10 cellular contexts compared by ENCODE assay signal in genomic region chr16:2507052-2507678, GRCh38. TPM values are rescaled to one million over a fixed set of nuclear protein-coding genes. Genes with fewer than 3 reads are reported as not detected.
DNase-seq lines count a peak whose midpoint lies in the region; ATAC-seq and TF ChIP-seq lines count a peak whose summit lies in the region.
"Had no signal": no experiment of that assay in that cellular context is flagged by ENCODE, and none has a peak within 500 bp of the region (broad histone marks: within the 10 kb centered on the region; RNA-seq: fewer than 3 reads in every experiment).

No MANE protein-coding gene starts in this region.

- no peaks in the 10 kb centered on the region for H3K9me3 Mint-ChIP-seq in activated CD4-positive, alpha-beta memory T cell treated with anti-CD3 and anti-CD28 coated beads for 36 hours
- H3K9me3 Mint-ChIP-seq: immature natural killer cell had no signal

- H3K4me3 Mint-ChIP-seq in activated CD4-positive, alpha-beta memory T cell treated with anti-CD3 and anti-CD28 coated beads for 36 hours: no peak overlapping the region
- H3K4me3 Mint-ChIP-seq: immature natural killer cell had no signal

- intact Hi-C loops in lower lobe of right lung (cut with DNase I) (no loop called here), lower leg skin (cut with DNase I; ENCODE audit: low total_unique reads) (loop anchor here (10.0 kb wide), 1 partner anchor 272 kb away; the partner anchor contains the start of gene DNASE1L2)
- intact Hi-C loops in activated CD4-positive, alpha-beta memory T cell treated with anti-CD3 and anti-CD28 coated beads for 36 hours (cut with micrococcal nuclease): loop anchor here (10.0 kb wide), 1 partner anchor 312 kb away; the partner anchor contains the start of gene CASKIN1

- H3K4me1 ChIP-seq in Peyer's patch (peaks cover 0 to 21% (median 13%) of the 10 kb centered on the region in 4 donors), lower lobe of right lung (peaks cover 31% of the 10 kb centered on the region)

- H3K27me3 ChIP-seq in Peyer's patch (no peaks in the 10 kb centered on the region), lower lobe of right lung (ENCODE audit: low read depth) (no peaks in the 10 kb centered on the region)

- H3K27ac Mint-ChIP-seq in activated CD4-positive, alpha-beta memory T cell treated with anti-CD3 and anti-CD28 coated beads for 36 hours: no peak overlapping the region

- peak; percentile 49 for ATAC-seq in GM21737 (IDR thresholded peaks at IDR 0.05; ENCODE audit: unreplicated experiment)
- ATAC-seq in lower lobe of right lung: peak; percentile 45 to 70
- ATAC-seq in GM18520 (IDR thresholded peaks at IDR 0.05; ENCODE audit: unreplicated experiment): no peak
- ATAC-seq in omental fat pad (ENCODE audit: low FRiP score): no peak

- no peaks in the 10 kb centered on the region for H3K27me3 Mint-ChIP-seq in activated CD4-positive, alpha-beta memory T cell treated with anti-CD3 and anti-CD28 coated beads for 36 hours

- DNase-seq in GM10248 (ENCODE audit: extremely low spot score) (peak; percentile 78), Peyer's patch (peak in 2 of 3 donors; percentile 82 to 86), lower lobe of right lung (peak; percentile 80), lower leg skin (ENCODE audit: low spot score in 2 of 2) (no peak), omental fat pad (ENCODE audit: low spot score) (no peak)
- no peak for DNase-seq in activated CD4-positive, alpha-beta memory T cell treated with anti-CD3 and anti-CD28 coated beads for 36 hours
- DNase-seq: immature natural killer cell had no signal

- CTCF ChIA-PET in GM10248 (lab: Yijun Ruan, JAX): interaction anchor here (1.1 kb wide), 1 partner anchor 77 kb away, joined by 3 read pairs; no protein-coding TSS in a partner anchor
- CTCF ChIA-PET in activated CD4-positive, alpha-beta memory T cell treated with anti-CD3 and anti-CD28 coated beads for 36 hours (lab: Charles Lee): no interaction called here

- H3K36me3 Mint-ChIP-seq in activated CD4-positive, alpha-beta memory T cell treated with anti-CD3 and anti-CD28 coated beads for 36 hours: no peaks in the 10 kb centered on the region
- H3K36me3 Mint-ChIP-seq: immature natural killer cell had no signal

- no peaks in the 10 kb centered on the region for H3K36me3 ChIP-seq in Peyer's patch
- peaks cover 10% of the 10 kb centered on the region for H3K36me3 ChIP-seq in lower lobe of right lung

- POLR2A ChIA-PET in GM10248 (lab: Yijun Ruan, JAX): interaction anchor here (1.4 to 2.0 kb wide), 2 partner anchors 11 to 13 kb away, joined by 4 to 9 read pairs; partner anchors contain the start of gene AMDHD2
- POLR2A ChIA-PET in activated CD4-positive, alpha-beta memory T cell treated with anti-CD3 and anti-CD28 coated beads for 36 hours (lab: Charles Lee): no interaction called here

- TF ChIP-seq POLR2A in Peyer's patch (IDR thresholded peaks at IDR 0.05) (no peak), lower leg skin (IDR thresholded peaks at IDR 0.05) (no peak)

- no peaks in the 10 kb centered on the region for H3K4me1 Mint-ChIP-seq in activated CD4-positive, alpha-beta memory T cell treated with anti-CD3 and anti-CD28 coated beads for 36 hours (ENCODE audit: low read depth)

- WGBS in lower leg skin, 2 donors: 79 to 80% methylated on average over 14 of the region's 14 CpGs

- H3K4me3 ChIP-seq in Peyer's patch (no peak overlapping the region), lower lobe of right lung (peak overlapping the region; percentile 16), lower leg skin (ENCODE audit: low read depth, poor library complexity, severe bottlenecking) (no peak overlapping the region)

- TF ChIP-seq CTCF in GM10248 (IDR thresholded peaks at IDR 0.05; ENCODE audit: control extremely low read depth, extremely low read depth, low read depth, missing control alignments) (no peak), Peyer's patch (IDR thresholded peaks at IDR 0.05) (peak in 4 of 6 experiments; percentile 7 to 54 (median 43)), lower lobe of right lung (IDR thresholded peaks at IDR 0.05) (no peak), lower leg skin (IDR thresholded peaks at IDR 0.05) (no peak), omental fat pad (IDR thresholded peaks at IDR 0.05) (no peak)

- H3K27ac ChIP-seq in Peyer's patch (peak overlapping the region; percentile 41 to 84 (median 66)), lower lobe of right lung (peak overlapping the region; percentile 83)

- H3K9me3 ChIP-seq in Peyer's patch (no peaks in the 10 kb centered on the region), lower lobe of right lung (no peaks in the 10 kb centered on the region)

RNA-seq across cellular contexts. Expression of gene ATP6V0C, which starts 6.6 kb away (rescaled TPM):
- total RNA-seq in Peyer's patch: 100 to 1,000 TPM in 2 of 4 donors, 10 to 100 TPM in 2; 27.2 to 116 (median 101) TPM
- total RNA-seq in lower lobe of right lung: 313 TPM
- 100 to 1,000 TPM in 3 of 4 donors, 10 to 100 TPM in 1; 63.1 to 218 (median 126) TPM for total RNA-seq in lower leg skin
- total RNA-seq in activated CD4-positive, alpha-beta memory T cell treated with anti-CD3 and anti-CD28 coated beads for 36 hours: 100 to 1,000 TPM; 111 to 115 TPM
- total RNA-seq in omental fat pad: 100 to 1,000 TPM in 1 of 4 donors, 10 to 100 TPM in 3; 43.5 to 113 (median 67.9) TPM

RNA-seq across cellular contexts. Expression of gene AMDHD2, which starts 13.0 kb away (rescaled TPM):
- 100 to 1,000 TPM in 1 of 4 donors, 10 to 100 TPM in 3; 56.0 to 173 (median 83.8) TPM for total RNA-seq in Peyer's patch
- total RNA-seq in lower lobe of right lung: 53.4 TPM
- total RNA-seq in lower leg skin: 10 to 100 TPM; 32.9 to 50.3 (median 42.2) TPM
- 10 to 100 TPM; 28.3 to 30.5 TPM for total RNA-seq in activated CD4-positive, alpha-beta memory T cell treated with anti-CD3 and anti-CD28 coated beads for 36 hours
- total RNA-seq in omental fat pad: 10 to 100 TPM; 26.7 to 35.9 (median 30.7) TPM

RNA-seq across cellular contexts. Expression of gene CEMP1, which starts 24.0 kb away (rescaled TPM):
- total RNA-seq in Peyer's patch: 10 to 100 TPM in 1 of 4 donors, 1 to 10 TPM in 1, not detected in 2; 9.4 to 11.4 TPM
- 1.4 TPM for total RNA-seq in lower lobe of right lung
- total RNA-seq in lower leg skin: 1 to 10 TPM in 2 of 4 donors, under 1 TPM in 2; 0.17 to 5.9 (median 0.83) TPM
- not detected for total RNA-seq in activated CD4-positive, alpha-beta memory T cell treated with anti-CD3 and anti-CD28 coated beads for 36 hours
- total RNA-seq in omental fat pad: not detected
- total RNA-seq: aorta had no signal

RNA-seq across cellular contexts. Expression of gene PDPK1, which starts 30.7 kb away (rescaled TPM):
- total RNA-seq in Peyer's patch (100 to 1,000 TPM in 1 of 4 donors, 10 to 100 TPM in 3; 38.8 to 128 (median 85.1) TPM), lower lobe of right lung (74.4 TPM), lower leg skin (10 to 100 TPM; 35.3 to 40.4 (median 39.0) TPM), omental fat pad (10 to 100 TPM; 22.2 to 34.5 (median 25.6) TPM)
- total RNA-seq in activated CD4-positive, alpha-beta memory T cell treated with anti-CD3 and anti-CD28 coated beads for 36 hours: 10 to 100 TPM; 42.5 to 42.9 TPM

RNA-seq across cellular contexts. Expression of gene TBC1D24, which starts 32.2 kb away (rescaled TPM):
- 10 to 100 TPM in 3 of 4 donors, 1 to 10 TPM in 1; 5.6 to 16.2 (median 13.6) TPM for total RNA-seq in Peyer's patch
- 40.2 TPM for total RNA-seq in lower lobe of right lung
- 10 to 100 TPM; 12.1 to 19.1 (median 15.3) TPM for total RNA-seq in lower leg skin
- 10 to 100 TPM; 12.2 to 12.4 TPM for total RNA-seq in activated CD4-positive, alpha-beta memory T cell treated with anti-CD3 and anti-CD28 coated beads for 36 hours
- 10 to 100 TPM; 10.4 to 19.4 (median 13.0) TPM for total RNA-seq in omental fat pad

Comparison
In these comparisons a context has a peak if more than half of its experiments do, and no peak if none do; other contexts are left out.
1. DNase-seq: peak in GM10248 (single experiment), Peyer's patch (2 of 3) and lower lobe of right lung (single experiment); none in lower leg skin (0 of 2), activated CD4-positive, alpha-beta memory T cell treated with anti-CD3 and anti-CD28 coated beads for 36 hours (single experiment) and omental fat pad (single experiment).
2. CTCF ChIP-seq: peak in Peyer's patch (4 of 6); none in GM10248 (single experiment), lower lobe of right lung (single experiment), lower leg skin (0 of 3) and omental fat pad (0 of 3).
3. ATAC-seq: peak in GM21737 (single experiment) and lower lobe of right lung (2 of 2); none in GM18520 (single experiment) and omental fat pad (single experiment).